In the genomic region with DNA sequence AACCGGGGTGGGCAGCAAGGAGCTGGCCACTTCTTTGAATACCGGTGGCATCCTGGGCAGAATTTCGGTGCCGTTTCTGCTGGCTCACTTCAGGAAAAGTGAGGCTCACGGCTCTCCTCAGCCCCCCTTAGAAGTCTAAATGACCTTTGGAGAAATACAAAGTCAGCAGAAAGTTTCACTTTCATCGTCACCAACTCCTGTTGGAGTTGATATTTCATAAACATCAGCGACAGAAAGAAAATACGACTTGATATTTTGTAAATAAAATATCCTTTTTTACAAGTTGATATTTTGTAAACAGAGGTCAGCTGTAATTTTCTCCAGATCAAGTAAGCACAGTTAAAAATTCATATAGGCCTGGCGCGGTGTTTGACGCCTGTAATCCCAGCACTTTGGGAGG, we compare ENCODE assay signal across 1 cellular context.
TF ChIP-seq lines count a peak whose summit lies in the region.

No MANE protein-coding gene starts in this region.

TF ChIP-seq in GM23338, 12 proteins besides CTCF, POLR2A, EP300 and RAD21 (continued from another document):
- TF ChIP-seq REST (IDR thresholded peaks at IDR 0.05; ENCODE audit: unreplicated experiment): no peak
- TF ChIP-seq ZNF114 (CRISPR knock-in tag; IDR thresholded peaks at IDR 0.05): no peak
- TF ChIP-seq EZH2 (IDR thresholded peaks at IDR 0.05; ENCODE audit: low read depth, unreplicated experiment): no peak
- TF ChIP-seq NANOG (IDR thresholded peaks at IDR 0.05; ENCODE audit: borderline replicate concordance): no peak
- no peak for TF ChIP-seq ZNF331 (CRISPR knock-in tag; IDR thresholded peaks at IDR 0.05; ENCODE audit: low read depth)
- no peak for TF ChIP-seq STAT1 (IDR thresholded peaks at IDR 0.05; ENCODE audit: unreplicated experiment)
- no peak for TF ChIP-seq EZH2phosphoT487 (IDR thresholded peaks at IDR 0.05; ENCODE audit: unreplicated experiment)
- TF ChIP-seq CREB1 (CRISPR knock-in tag; IDR thresholded peaks at IDR 0.05; ENCODE audit: low read depth): no peak
- TF ChIP-seq, protein P1, sequence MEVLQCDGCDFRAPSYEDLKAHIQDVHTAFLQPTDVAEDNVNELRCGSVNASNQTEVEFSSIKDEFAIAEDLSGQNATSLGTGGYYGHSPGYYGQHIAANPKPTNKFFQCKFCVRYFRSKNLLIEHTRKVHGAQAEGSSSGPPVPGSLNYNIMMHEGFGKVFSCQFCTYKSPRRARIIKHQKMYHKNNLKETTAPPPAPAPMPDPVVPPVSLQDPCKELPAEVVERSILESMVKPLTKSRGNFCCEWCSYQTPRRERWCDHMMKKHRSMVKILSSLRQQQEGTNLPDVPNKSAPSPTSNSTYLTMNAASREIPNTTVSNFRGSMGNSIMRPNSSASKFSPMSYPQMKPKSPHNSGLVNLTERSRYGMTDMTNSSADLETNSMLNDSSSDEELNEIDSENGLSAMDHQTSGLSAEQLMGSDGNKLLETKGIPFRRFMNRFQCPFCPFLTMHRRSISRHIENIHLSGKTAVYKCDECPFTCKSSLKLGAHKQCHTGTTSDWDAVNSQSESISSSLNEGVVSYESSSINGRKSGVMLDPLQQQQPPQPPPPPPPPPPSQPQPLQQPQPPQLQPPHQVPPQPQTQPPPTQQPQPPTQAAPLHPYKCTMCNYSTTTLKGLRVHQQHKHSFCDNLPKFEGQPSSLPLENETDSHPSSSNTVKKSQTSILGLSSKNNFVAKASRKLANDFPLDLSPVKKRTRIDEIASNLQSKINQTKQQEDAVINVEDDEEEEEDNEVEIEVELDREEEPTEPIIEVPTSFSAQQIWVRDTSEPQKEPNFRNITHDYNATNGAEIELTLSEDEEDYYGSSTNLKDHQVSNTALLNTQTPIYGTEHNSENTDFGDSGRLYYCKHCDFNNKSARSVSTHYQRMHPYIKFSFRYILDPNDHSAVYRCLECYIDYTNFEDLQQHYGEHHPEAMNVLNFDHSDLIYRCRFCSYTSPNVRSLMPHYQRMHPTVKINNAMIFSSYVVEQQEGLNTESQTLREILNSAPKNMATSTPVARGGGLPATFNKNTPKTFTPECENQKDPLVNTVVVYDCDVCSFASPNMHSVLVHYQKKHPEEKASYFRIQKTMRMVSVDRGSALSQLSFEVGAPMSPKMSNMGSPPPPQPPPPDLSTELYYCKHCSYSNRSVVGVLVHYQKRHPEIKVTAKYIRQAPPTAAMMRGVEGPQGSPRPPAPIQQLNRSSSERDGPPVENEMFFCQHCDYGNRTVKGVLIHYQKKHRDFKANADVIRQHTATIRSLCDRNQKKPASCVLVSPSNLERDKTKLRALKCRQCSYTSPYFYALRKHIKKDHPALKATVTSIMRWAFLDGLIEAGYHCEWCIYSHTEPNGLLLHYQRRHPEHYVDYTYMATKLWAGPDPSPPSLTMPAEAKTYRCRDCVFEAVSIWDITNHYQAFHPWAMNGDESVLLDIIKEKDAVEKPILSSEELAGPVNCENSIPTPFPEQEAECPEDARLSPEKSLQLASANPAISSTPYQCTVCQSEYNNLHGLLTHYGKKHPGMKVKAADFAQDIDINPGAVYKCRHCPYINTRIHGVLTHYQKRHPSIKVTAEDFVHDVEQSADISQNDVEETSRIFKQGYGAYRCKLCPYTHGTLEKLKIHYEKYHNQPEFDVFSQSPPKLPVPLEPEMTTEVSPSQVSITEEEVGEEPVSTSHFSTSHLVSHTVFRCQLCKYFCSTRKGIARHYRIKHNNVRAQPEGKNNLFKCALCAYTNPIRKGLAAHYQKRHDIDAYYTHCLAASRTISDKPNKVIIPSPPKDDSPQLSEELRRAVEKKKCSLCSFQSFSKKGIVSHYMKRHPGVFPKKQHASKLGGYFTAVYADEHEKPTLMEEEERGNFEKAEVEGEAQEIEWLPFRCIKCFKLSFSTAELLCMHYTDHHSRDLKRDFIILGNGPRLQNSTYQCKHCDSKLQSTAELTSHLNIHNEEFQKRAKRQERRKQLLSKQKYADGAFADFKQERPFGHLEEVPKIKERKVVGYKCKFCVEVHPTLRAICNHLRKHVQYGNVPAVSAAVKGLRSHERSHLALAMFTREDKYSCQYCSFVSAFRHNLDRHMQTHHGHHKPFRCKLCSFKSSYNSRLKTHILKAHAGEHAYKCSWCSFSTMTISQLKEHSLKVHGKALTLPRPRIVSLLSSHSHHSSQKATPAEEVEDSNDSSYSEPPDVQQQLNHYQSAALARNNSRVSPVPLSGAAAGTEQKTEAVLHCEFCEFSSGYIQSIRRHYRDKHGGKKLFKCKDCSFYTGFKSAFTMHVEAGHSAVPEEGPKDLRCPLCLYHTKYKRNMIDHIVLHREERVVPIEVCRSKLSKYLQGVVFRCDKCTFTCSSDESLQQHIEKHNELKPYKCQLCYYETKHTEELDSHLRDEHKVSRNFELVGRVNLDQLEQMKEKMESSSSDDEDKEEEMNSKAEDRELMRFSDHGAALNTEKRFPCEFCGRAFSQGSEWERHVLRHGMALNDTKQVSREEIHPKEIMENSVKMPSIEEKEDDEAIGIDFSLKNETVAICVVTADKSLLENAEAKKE (CRISPR knock-in tag; IDR thresholded peaks at IDR 0.05): no peak
- TF ChIP-seq, protein P2, sequence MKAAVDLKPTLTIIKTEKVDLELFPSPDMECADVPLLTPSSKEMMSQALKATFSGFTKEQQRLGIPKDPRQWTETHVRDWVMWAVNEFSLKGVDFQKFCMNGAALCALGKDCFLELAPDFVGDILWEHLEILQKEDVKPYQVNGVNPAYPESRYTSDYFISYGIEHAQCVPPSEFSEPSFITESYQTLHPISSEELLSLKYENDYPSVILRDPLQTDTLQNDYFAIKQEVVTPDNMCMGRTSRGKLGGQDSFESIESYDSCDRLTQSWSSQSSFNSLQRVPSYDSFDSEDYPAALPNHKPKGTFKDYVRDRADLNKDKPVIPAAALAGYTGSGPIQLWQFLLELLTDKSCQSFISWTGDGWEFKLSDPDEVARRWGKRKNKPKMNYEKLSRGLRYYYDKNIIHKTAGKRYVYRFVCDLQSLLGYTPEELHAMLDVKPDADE (IDR thresholded peaks at IDR 0.05): no peak
